ENCODE assay signal across 8 cellular contexts in the genomic region with DNA sequence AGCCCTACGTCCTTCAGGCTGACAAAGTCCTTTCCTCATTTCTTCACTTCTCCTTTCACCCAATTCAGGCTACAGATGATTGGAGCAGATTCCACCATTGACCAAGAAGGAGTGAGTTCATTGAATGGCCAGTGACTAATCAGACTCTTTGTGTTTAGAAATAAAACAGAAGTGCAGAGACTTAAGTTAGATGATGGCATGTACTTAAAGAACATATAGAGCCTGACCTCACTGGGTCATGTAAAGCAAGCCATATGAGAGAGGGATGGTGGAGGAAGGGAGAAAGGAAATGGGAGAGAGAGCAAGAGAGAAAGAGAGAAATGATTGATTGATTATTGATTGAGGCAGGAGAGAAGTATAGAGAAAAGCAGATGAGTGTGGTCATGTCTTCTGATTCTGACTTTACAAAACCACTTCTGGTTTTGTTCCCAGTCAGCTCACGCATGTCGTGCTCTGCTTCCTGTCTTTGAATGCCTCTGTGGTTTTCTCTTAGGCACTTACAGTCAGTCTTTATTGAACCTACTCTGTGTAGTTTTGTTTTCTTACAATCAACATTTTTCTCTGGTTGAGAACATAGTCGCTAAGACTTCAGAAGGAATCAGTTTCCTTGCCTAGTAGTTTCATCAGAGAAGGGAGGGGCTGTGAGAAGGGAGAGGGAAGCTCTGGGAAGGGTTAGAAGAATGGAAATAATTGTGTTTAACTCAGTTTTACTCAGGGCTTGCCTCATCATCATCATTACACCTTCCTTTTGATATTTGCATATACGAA.
A peak's percentile ranks its signal among the peaks of the same experiment; 100 is the strongest.
DNase-seq lines count a peak whose midpoint lies in the region; ATAC-seq, FAIRE-seq and TF ChIP-seq lines count a peak whose summit lies in the region.

No MANE protein-coding gene starts in this region.

- no peaks in the 10 kb centered on the region for H4K20me1 ChIP-seq in keratinocyte (ENCODE audit: control insufficient read depth, extremely low read depth, insufficient read depth, low read length)

- ATAC-seq in GM21825 (IDR thresholded peaks at IDR 0.05; ENCODE audit: unreplicated experiment): peak; percentile 99
- ATAC-seq in activated naive CD4-positive, alpha-beta T cell treated with anti-CD3 and anti-CD28 coated beads, Interleukin-2, amount 50 U/mL, for 72 hours: peak; percentile 91 to 93
- ATAC-seq in stimulated activated naive CD8-positive, alpha-beta T cell treated with anti-CD3 and anti-CD28 coated beads, Interleukin-15, Interleukin-2, amounts not matched to agents 100 U/mL and 50 U/mL, for 24 hours: peak; percentile 90

- DNase-seq in GM06990 (ENCODE audit: extremely low read depth, insufficient read length) (peak; percentile 67), NB4 (ENCODE audit: low read depth) (peak; percentile 76), keratinocyte (ENCODE audit: low read depth, low spot score) (no peak), DMS 273 treated with DMSO at 0.1 percent for 48 hours (lab: John Stamatoyannopoulos, UW) (no peak), A172 (ENCODE audit: low spot score) (no peak)
- DNase-seq in activated naive CD4-positive, alpha-beta T cell treated with anti-CD3 and anti-CD28 coated beads, Interleukin-2, amount 50 U/mL, for 72 hours (ENCODE audit: low spot score in 2 of 2): peak; percentile 41 to 69
- DNase-seq in stimulated activated naive CD8-positive, alpha-beta T cell treated with anti-CD3 and anti-CD28 coated beads, Interleukin-15, Interleukin-2, amounts not matched to agents 100 U/mL and 50 U/mL, for 24 hours: peak; percentile 46

- peaks cover 6 to 31% of the 10 kb centered on the region in 2 donors for H3K36me3 Mint-ChIP-seq in activated naive CD4-positive, alpha-beta T cell treated with anti-CD3 and anti-CD28 coated beads, Interleukin-2, amount 50 U/mL, for 72 hours

- no peak overlapping the region for H3K9ac ChIP-seq in keratinocyte (ENCODE audit: control insufficient read depth, extremely low read depth, insufficient read depth, low read length)

- dilution Hi-C loops in keratinocyte (cut with MboI; ENCODE audit: extremely low pct_ligation_motif_present, low sequenced_read_pairs): no loop called here

- H3K9me1 ChIP-seq in keratinocyte (ENCODE audit: control insufficient read depth, extremely low read depth, insufficient read depth, low read length): no peaks in the 10 kb centered on the region

- TF ChIP-seq POLR2A in NB4 (IDR thresholded peaks at IDR 0.05; ENCODE audit: extremely low read depth, insufficient read length): no peak

- no peaks in the 10 kb centered on the region for H3K79me2 ChIP-seq in keratinocyte (ENCODE audit: control insufficient read depth, insufficient read depth, low read length)

- peak overlapping the region; percentile 92 to 98 for H3K27ac Mint-ChIP-seq in activated naive CD4-positive, alpha-beta T cell treated with anti-CD3 and anti-CD28 coated beads, Interleukin-2, amount 50 U/mL, for 72 hours

- H3K9me3 ChIP-seq in keratinocyte (ENCODE audit: control insufficient read depth, low read depth, low read length): no peaks in the 10 kb centered on the region

- H3K36me3 ChIP-seq in GM06990 (ENCODE audit: control insufficient read depth, insufficient read depth, low read length): no peaks in the 10 kb centered on the region
- H3K36me3 ChIP-seq in keratinocyte (ENCODE audit: control insufficient read depth in 2 of 2, extremely low read depth in 1 of 2, insufficient read depth in 2 of 2, low read length in 2 of 2): no peaks in the 10 kb centered on the region

- no peak overlapping the region for H3K4me3 ChIP-seq in GM06990 (replicated peaks; ENCODE audit: low read depth, low read length)
- peak overlapping the region; percentile 13 for H3K4me3 ChIP-seq in NB4 (ENCODE audit: low read depth, low read length)
- H3K4me3 ChIP-seq in keratinocyte (ENCODE audit: control insufficient read depth in 2 of 3, extremely low read depth in 1 of 3, insufficient read depth in 2 of 3, low read depth in 1 of 3, low read length in 3 of 3): no peak overlapping the region

- no peak for TF ChIP-seq CTCF in GM06990 (IDR thresholded peaks at IDR 0.05; ENCODE audit: insufficient read depth, low read length, poor library complexity, severe bottlenecking)
- no peak for TF ChIP-seq CTCF in NB4 (IDR thresholded peaks at IDR 0.05; ENCODE audit: low read depth, low read length)
- TF ChIP-seq CTCF in keratinocyte (optimal IDR thresholded peaks at IDR 0.05 in 1 of 3, IDR thresholded peaks at IDR 0.05 in 1 of 3, conservative IDR thresholded peaks at IDR 0.05 in 1 of 3; ENCODE audit: extremely low read depth in 1 of 3, insufficient read depth in 2 of 3, low read length in 3 of 3): no peak

- no peaks in the 10 kb centered on the region for H3K27me3 ChIP-seq in GM06990 (replicated peaks; ENCODE audit: control insufficient read depth, insufficient read depth, low read length)
- H3K27me3 ChIP-seq in keratinocyte (ENCODE audit: control insufficient read depth, extremely low read depth, insufficient read depth, low read length): no peaks in the 10 kb centered on the region

- FAIRE-seq in keratinocyte (lab: Jason Lieb, UNC): peak; percentile 75

- H3K27ac ChIP-seq in keratinocyte (ENCODE audit: control insufficient read depth, insufficient read depth, low read length): no peak overlapping the region

- peaks cover 5 to 21% of the 10 kb centered on the region in 2 donors for H3K9me3 Mint-ChIP-seq in activated naive CD4-positive, alpha-beta T cell treated with anti-CD3 and anti-CD28 coated beads, Interleukin-2, amount 50 U/mL, for 72 hours

- no peak overlapping the region for H3K4me2 ChIP-seq in keratinocyte (ENCODE audit: control insufficient read depth, extremely low read depth, insufficient read depth, low read depth, low read length)

- peak overlapping the region; percentile 44 for H2AFZ ChIP-seq in keratinocyte (ENCODE audit: control insufficient read depth, low read length)

- peaks cover 7% of the 10 kb centered on the region for H3K4me1 ChIP-seq in keratinocyte (ENCODE audit: control insufficient read depth, extremely low read depth, insufficient read depth, low read length)

Comparison
In these comparisons a context has a peak if more than half of its experiments do, and no peak if none do; other contexts are left out.
1. DNase-seq: peak in GM06990 (single experiment), NB4 (single experiment), activated naive CD4-positive, alpha-beta T cell treated with anti-CD3 and anti-CD28 coated beads, Interleukin-2, amount 50 U/mL, for 72 hours (2 of 2) and stimulated activated naive CD8-positive, alpha-beta T cell treated with anti-CD3 and anti-CD28 coated beads, Interleukin-15, Interleukin-2, amounts not matched to agents 100 U/mL and 50 U/mL, for 24 hours (single experiment); none in keratinocyte (single experiment), DMS 273 treated with DMSO at 0.1 percent for 48 hours (single experiment) and A172 (single experiment).
2. Peak in every context shown above with its lines, with median percentiles within 50 percentile points of each other: ATAC-seq.